Comparison of ENCODE assay signal across 21 cellular contexts in genomic region chr2:85961754-85962153, GRCh38.
"Had no signal": no experiment of that assay in that cellular context is flagged by ENCODE, and none has a peak within 500 bp of the region (broad histone marks: within the 10 kb centered on the region; RNA-seq: fewer than 3 reads in every experiment).

No MANE protein-coding gene starts in this region.

- H3K36me3 ChIP-seq: MG63 had no signal

- ATAC-seq: SK-N-SH treated with all-trans-retinoic acid at 6 μM for 48 hours had no signal

- H3K4me3 ChIP-seq: MG63 had no signal

- DNase-seq: Karpas-422, KBM-7, MG63, NCI-H1092 treated with DMSO at 0.1 percent for 48 hours, NCI-H1436, NCI-H187, NCI-H2029, NCI-H2081 treated with DMSO at 0.1 percent for 48 hours, NCI-H2171, NCI-H226, NCI-H446, NCI-H510A, NCI-H524 treated with DMSO at 0.1 percent for 48 hours, NCI-H69, NCI-H774, RPMI8226, SHP77 had no signal

- H3K27ac ChIP-seq: HL-60 had no signal

- FAIRE-seq: HTR-8/SVneo, RCC 7860 had no signal

- H3K27me3 ChIP-seq: MG63 had no signal
